ENCODE assay signal across 14 cellular contexts in genomic region chr18:37710731-37711130, GRCh38.
DNase-seq lines count a peak whose midpoint lies in the region; ATAC-seq and TF ChIP-seq lines count a peak whose summit lies in the region.
"Had no signal": no experiment of that assay in that cellular context is flagged by ENCODE, and none has a peak within 500 bp of the region (broad histone marks: within the 10 kb centered on the region; RNA-seq: fewer than 3 reads in every experiment).

No MANE protein-coding gene starts in this region.

- DNase-seq in DMS53 (lab: John Stamatoyannopoulos, UW) (peak; percentile 17), DMS53 treated with DMSO at 0.1 percent for 48 hours (lab: John Stamatoyannopoulos, UW; ENCODE audit: unreplicated experiment) (no peak), NCI-H1105 (lab: John Stamatoyannopoulos, UW) (peak; percentile 80), NCI-H446 treated with DMSO at 0.1 percent for 48 hours (lab: John Stamatoyannopoulos, UW) (peak; percentile 50), mammary epithelial cell (peak; percentile 39), GM13977 (ENCODE audit: low spot score) (no peak), vagina (ENCODE audit: extremely low spot score in 2 of 2) (no peak), T-helper 17 cell (no peak)
- DNase-seq: 8988T; CD4-positive, alpha-beta memory T cell; MG63; NCI-H2081 treated with DMSO at 0.1 percent for 48 hours; NCI-H526 had no signal

- in situ Hi-C loops in mammary epithelial cell (cut with MboI; ENCODE audit: low sequenced_read_pairs in 2 of 2) (no loop called here), GM13977 (cut with MboI; ENCODE audit: low pct_unique_long_range_greater_than_20kb, low sequenced_read_pairs, unreplicated experiment) (no loop called here)

- no peak overlapping the region for H3K4me3 Mint-ChIP-seq in T-helper 17 cell
- H3K4me3 Mint-ChIP-seq: CD4-positive, alpha-beta memory T cell had no signal

- no peaks in the 10 kb centered on the region for H3K36me3 ChIP-seq in mammary epithelial cell (ENCODE audit: insufficient read depth, low read length)
- no peaks in the 10 kb centered on the region for H3K36me3 ChIP-seq in vagina
- H3K36me3 ChIP-seq: MG63, SJSA1 had no signal

- H4K20me1 ChIP-seq in mammary epithelial cell (ENCODE audit: insufficient read depth, low read length), result no peaks in the 10 kb centered on the region

- no peak for TF ChIP-seq CTCF in mammary epithelial cell (conservative IDR thresholded peaks at IDR 0.05 in 1 of 2, IDR thresholded peaks at IDR 0.05 in 1 of 2; ENCODE audit: extremely low read depth in 1 of 2, insufficient read depth in 1 of 2, low read depth in 1 of 2, low read length in 2 of 2)
- TF ChIP-seq CTCF in GM13977 (IDR thresholded peaks at IDR 0.05; ENCODE audit: extremely low read depth, insufficient read depth, missing control alignments), result no peak
- no peak for TF ChIP-seq CTCF in vagina (IDR thresholded peaks at IDR 0.05)

- H3K9ac ChIP-seq in mammary epithelial cell (ENCODE audit: insufficient read depth, low read length), result no peak overlapping the region

- H3K27me3 ChIP-seq in mammary epithelial cell (ENCODE audit: insufficient read depth, low read length) (no peaks in the 10 kb centered on the region), vagina (no peaks in the 10 kb centered on the region)
- H3K27me3 ChIP-seq: MG63, SJSA1 had no signal

- no peak overlapping the region for H3K27ac Mint-ChIP-seq in T-helper 17 cell
- H3K27ac Mint-ChIP-seq: CD4-positive, alpha-beta memory T cell had no signal

- dilution Hi-C loops in mammary epithelial cell (cut with HindIII; ENCODE audit: low sequenced_read_pairs), result no loop called here

- H3K4me3 ChIP-seq in mammary epithelial cell (replicated peaks in 1 of 3; ENCODE audit: insufficient read depth in 1 of 3, low read depth in 2 of 3, low read length in 3 of 3), result no peak overlapping the region
- H3K4me3 ChIP-seq in vagina, result no peak overlapping the region
- H3K4me3 ChIP-seq: MG63, SJSA1 had no signal

- no peak overlapping the region for H3K4me2 ChIP-seq in mammary epithelial cell (ENCODE audit: insufficient read depth, low read depth, low read length)

- H3K36me3 Mint-ChIP-seq in T-helper 17 cell (ENCODE audit: low read depth), result no peaks in the 10 kb centered on the region
- H3K36me3 Mint-ChIP-seq: CD4-positive, alpha-beta memory T cell had no signal

- BruUV-seq in mammary epithelial cell (replicated peaks; lab: Mats Ljungman, UMichigan), result no TSS peak

- intact Hi-C loops in mammary epithelial cell (cut with micrococcal nuclease), result no loop called here
- intact Hi-C loops in vagina (cut with DNase I), result no loop called here

- ATAC-seq in T-helper 17 cell, result no peak

- H3K27me3 Mint-ChIP-seq in T-helper 17 cell, result no peaks in the 10 kb centered on the region
- H3K27me3 Mint-ChIP-seq: CD4-positive, alpha-beta memory T cell had no signal

- CTCF ChIA-PET in mammary epithelial cell (lab: Charles Lee; ENCODE audit: low non-redundant PET), result no interaction called here

- no peaks in the 10 kb centered on the region for H3K79me2 ChIP-seq in mammary epithelial cell (ENCODE audit: insufficient read depth, low read length)

- no peak overlapping the region for H2AFZ ChIP-seq in mammary epithelial cell (ENCODE audit: low read depth, low read length)

- H3K4me1 Mint-ChIP-seq in T-helper 17 cell, result no peaks in the 10 kb centered on the region
- H3K4me1 Mint-ChIP-seq: CD4-positive, alpha-beta memory T cell had no signal

- H3K9me3 ChIP-seq in mammary epithelial cell (replicated peaks; ENCODE audit: insufficient read depth, low read length) (no peaks in the 10 kb centered on the region), vagina (no peaks in the 10 kb centered on the region), T-helper 17 cell (ENCODE audit: control insufficient read depth, low read length, poor library complexity, severe bottlenecking) (no peaks in the 10 kb centered on the region)
- H3K9me3 ChIP-seq: MG63, SJSA1 had no signal

- 0% methylated on average over 1 of the region's 1 CpG for WGBS in mammary epithelial cell (ENCODE audit: low coverage, missing lambda C conversion rate)

- H3K4me1 ChIP-seq in mammary epithelial cell (ENCODE audit: insufficient read depth, low read length) (no peaks in the 10 kb centered on the region), vagina (no peaks in the 10 kb centered on the region)
- H3K4me1 ChIP-seq: SJSA1 had no signal

- H3K27ac ChIP-seq in mammary epithelial cell (ENCODE audit: insufficient read depth, low read depth, low read length), result no peak overlapping the region
- H3K27ac ChIP-seq in vagina, result no peak overlapping the region
- H3K27ac ChIP-seq: SJSA1 had no signal

- no peak for TF ChIP-seq POLR2A in vagina (IDR thresholded peaks at IDR 0.05)

Comparison
In these comparisons a context has a peak if more than half of its experiments do, and no peak if none do; other contexts are left out.
1. DNase-seq: peak in DMS53 (single experiment), NCI-H1105 (single experiment), NCI-H446 treated with DMSO at 0.1 percent for 48 hours (single experiment) and mammary epithelial cell (single experiment); none in DMS53 treated with DMSO at 0.1 percent for 48 hours (single experiment), GM13977 (single experiment), vagina (0 of 2) and T-helper 17 cell (0 of 3).